1 cellular context compared by ENCODE assay signal in genomic region chrX:1392376-1393130, GRCh38.
TF ChIP-seq lines count a peak whose summit lies in the region.

No MANE protein-coding gene starts in this region.

TF ChIP-seq in K562, 482 proteins besides CTCF, POLR2A, EP300 and RAD21 (continued from another document and continues in another):
- TF ChIP-seq ARID3A (IDR thresholded peaks at IDR 0.05; ENCODE audit: borderline replicate concordance, low read depth, low read length) (no peak), ZNF449 (CRISPR knock-in tag; IDR thresholded peaks at IDR 0.05) (peak; percentile 77), SETDB1 (IDR thresholded peaks at IDR 0.05; ENCODE audit: low read length) (no peak), ZNF316 (IDR thresholded peaks at IDR 0.05) (no peak), FOXO4 (CRISPR knock-in tag; IDR thresholded peaks at IDR 0.05) (no peak), LCOR (CRISPR knock-in tag; IDR thresholded peaks at IDR 0.05) (no peak), TAF1 (IDR thresholded peaks at IDR 0.05; ENCODE audit: control insufficient read depth, extremely low read depth, insufficient read depth, low read length, severe bottlenecking) (no peak), ZNF407 (IDR thresholded peaks at IDR 0.05; ENCODE audit: low read depth) (no peak), SREBF2 (CRISPR knock-in tag; IDR thresholded peaks at IDR 0.05) (no peak), ILF3 (IDR thresholded peaks at IDR 0.05; ENCODE audit: borderline replicate concordance) (no peak), BRF1 (IDR thresholded peaks at IDR 0.05; ENCODE audit: borderline replicate concordance, extremely low read depth, insufficient read length) (no peak), TSHZ1 (CRISPR knock-in tag; IDR thresholded peaks at IDR 0.05) (no peak), ATF2 (CRISPR knock-in tag; IDR thresholded peaks at IDR 0.05) (no peak), PBX2 (CRISPR knock-in tag; IDR thresholded peaks at IDR 0.05; ENCODE audit: low read depth) (no peak), PBX2 (tag; conservative IDR thresholded peaks at IDR 0.05; ENCODE audit: low read depth) (no peak), EWSR1 (IDR thresholded peaks at IDR 0.05; ENCODE audit: borderline replicate concordance, low read depth, partially characterized antibody) (no peak), TBP (optimal IDR thresholded peaks at IDR 0.05; ENCODE audit: low read depth, low read length) (no peak), ZNF766 (CRISPR knock-in tag; conservative IDR thresholded peaks at IDR 0.05) (no peak), ATF1 (CRISPR knock-in tag; IDR thresholded peaks at IDR 0.05) (no peak), ATF1 (tag; IDR thresholded peaks at IDR 0.05) (peak; percentile 30; the same call in 1 of the 2 replicates), ZNF518B (CRISPR knock-in tag; IDR thresholded peaks at IDR 0.05) (no peak), ZFP1 (CRISPR knock-in tag; IDR thresholded peaks at IDR 0.05) (no peak), ZNF77 (CRISPR knock-in tag; IDR thresholded peaks at IDR 0.05) (no peak), ZBTB17 (CRISPR knock-in tag; IDR thresholded peaks at IDR 0.05) (peak; percentile 88), SUPT5H (IDR thresholded peaks at IDR 0.05) (no peak), MAFG (tag; conservative IDR thresholded peaks at IDR 0.05) (no peak), KDM1A (IDR thresholded peaks at IDR 0.05) (no peak), NONO (IDR thresholded peaks at IDR 0.05; ENCODE audit: low read depth in 2 of 2, low read length in 1 of 2) (peak; percentile 5 to 64; a peak in 1 of 4 replicates), ZNF280B (CRISPR knock-in tag; IDR thresholded peaks at IDR 0.05) (no peak)
